8 cellular contexts compared by ENCODE assay signal in the genomic region with DNA sequence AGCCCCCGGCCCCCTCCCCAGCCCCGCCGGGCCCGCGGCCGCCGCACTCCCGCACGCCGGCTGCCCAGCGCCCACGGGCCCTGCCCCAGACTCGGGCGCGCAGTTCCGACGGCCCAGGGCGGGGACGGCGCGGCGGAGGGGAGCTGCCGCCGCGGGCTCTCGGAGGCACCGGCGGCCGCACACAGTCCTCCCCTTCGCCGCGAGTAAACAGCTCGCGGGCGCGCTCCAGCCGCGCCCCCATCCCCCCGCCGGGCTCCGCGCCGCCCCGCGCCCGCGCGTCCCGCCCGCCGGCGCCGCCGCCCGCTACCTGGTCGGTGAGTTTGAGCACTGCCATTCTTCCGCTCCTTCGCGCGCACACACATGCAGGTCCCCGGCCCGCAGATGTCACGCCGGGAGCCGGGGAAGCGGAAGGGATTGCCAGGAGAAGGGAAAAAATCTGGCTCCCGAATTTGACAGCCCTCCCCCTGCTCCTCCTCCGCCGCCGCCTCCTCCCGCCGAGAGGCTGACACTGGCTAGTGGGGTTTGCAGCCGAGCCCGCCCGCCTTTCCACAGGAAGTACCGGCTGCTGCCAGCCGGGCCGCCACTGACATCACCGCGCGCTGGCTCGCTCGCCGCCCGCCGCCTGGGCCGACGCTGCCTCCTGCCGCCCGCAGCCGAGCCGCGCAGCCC. TPM values are rescaled to one million over a fixed set of nuclear protein-coding genes. Genes with fewer than 3 reads are reported as not detected.
DNase-seq lines count a peak whose midpoint lies in the region; ATAC-seq lines count a peak whose summit lies in the region.

Gene ANKRD44, minus strand, starts transcription at position 510 of the 669 bp plus-strand sequence. Its CDS starts 176 bp downstream, at position 334.

- peak within 1 kb of the TSS; percentile 38 for H3K4me2 ChIP-seq in mesendoderm (ENCODE audit: low read length)

- no CpG with 5 or more reads among the region's 93 CpGs for WGBS in mesendoderm (ENCODE audit: extremely low coverage, insufficient coverage, low lambda C conversion rate)

- H4K8ac ChIP-seq in mesendoderm (ENCODE audit: low read depth, low read length): no peak within 1 kb of the TSS

- no peak within 1 kb of the TSS for H4K5ac ChIP-seq in mesendoderm (ENCODE audit: low read length)

- no peaks in the 10 kb centered on the region for H3K27me3 ChIP-seq in CD8-positive, alpha-beta memory T cell (ENCODE audit: insufficient read depth, low read length, poor library complexity, severe bottlenecking)
- H3K27me3 ChIP-seq in effector memory CD4-positive, alpha-beta T cell (replicated peaks; ENCODE audit: control insufficient read depth, insufficient read depth, low read length, poor library complexity, severe bottlenecking): no peaks in the 10 kb centered on the region
- H3K27me3 ChIP-seq in mesendoderm (ENCODE audit: insufficient read depth, low read length, poor library complexity): no peaks in the 10 kb centered on the region

- POLR2A ChIA-PET in CD8-positive, alpha-beta memory T cell (lab: Charles Lee): interaction anchor here (0.5 to 4.8 kb wide), 21 partner anchors 9 to 197 kb away, joined by 3 to 68 read pairs (median 6); partner anchors contain the start of gene SF3B1

- H3K27me3 Mint-ChIP-seq in CD8-positive, alpha-beta memory T cell: no peaks in the 10 kb centered on the region

- no peak within 1 kb of the TSS for H2AK5ac ChIP-seq in mesendoderm (ENCODE audit: low read length)

- peak within 1 kb of the TSS; percentile 75 for H3K56ac ChIP-seq in mesendoderm (ENCODE audit: low read length)

- H3K27ac Mint-ChIP-seq in CD8-positive, alpha-beta memory T cell: peak within 1 kb of the TSS; percentile 95 to 99 (median 96)

- ATAC-seq in GM19463 (IDR thresholded peaks at IDR 0.05; ENCODE audit: unreplicated experiment): peak; percentile 63

- no peaks in the 10 kb centered on the region for H3K79me1 ChIP-seq in mesendoderm (ENCODE audit: low read length)

- no peak within 1 kb of the TSS for H3K23ac ChIP-seq in mesendoderm (ENCODE audit: low read length)

- peak within 1 kb of the TSS; percentile 79 for H3K27ac ChIP-seq in CD8-positive, alpha-beta memory T cell (ENCODE audit: low read depth, low read length)
- peak within 1 kb of the TSS; percentile 91 for H3K27ac ChIP-seq in effector memory CD4-positive, alpha-beta T cell (ENCODE audit: insufficient read depth, low read length, poor library complexity, severe bottlenecking)
- no peak within 1 kb of the TSS for H3K27ac ChIP-seq in mesendoderm (ENCODE audit: low read depth, low read length)

- no peak within 1 kb of the TSS for H2BK120ac ChIP-seq in mesendoderm (ENCODE audit: low read depth, low read length)

- H3K4me1 Mint-ChIP-seq in CD8-positive, alpha-beta memory T cell: peaks cover 57 to 74% (median 68%) of the 10 kb centered on the region in 3 donors

- peak within 1 kb of the TSS; percentile 91 for H3K18ac ChIP-seq in mesendoderm (ENCODE audit: low read length)

- H3K4ac ChIP-seq in mesendoderm (ENCODE audit: low read depth, low read length): no peak within 1 kb of the TSS

- H3K9me3 ChIP-seq in CD8-positive, alpha-beta memory T cell (ENCODE audit: low read length): no peaks in the 10 kb centered on the region
- no peaks in the 10 kb centered on the region for H3K9me3 ChIP-seq in effector memory CD4-positive, alpha-beta T cell (ENCODE audit: control insufficient read depth, low read length)

- H3K4me3 ChIP-seq in CD8-positive, alpha-beta memory T cell (ENCODE audit: low read length): peak within 1 kb of the TSS; percentile 85
- peak within 1 kb of the TSS; percentile 93 for H3K4me3 ChIP-seq in effector memory CD4-positive, alpha-beta T cell (ENCODE audit: insufficient read depth, low read depth, low read length, poor library complexity, severe bottlenecking)
- peak within 1 kb of the TSS; percentile 24 for H3K4me3 ChIP-seq in mesendoderm (ENCODE audit: low read length)

- peak within 1 kb of the TSS; percentile 89 to 98 (median 96) for H3K4me3 Mint-ChIP-seq in CD8-positive, alpha-beta memory T cell

- no peaks in the 10 kb centered on the region for H3K79me2 ChIP-seq in mesendoderm (ENCODE audit: control insufficient read depth, insufficient read depth, low read length)

- DNase-seq in CD8-positive, alpha-beta memory T cell: peak; percentile 85 to 95 (median 92)
- peak; percentile 82 for DNase-seq in HPDE6-E6E7 (ENCODE audit: extremely low spot score)
- peak; percentile 82 to 93 for DNase-seq in NOMO-1 (lab: John Stamatoyannopoulos, UW; ENCODE audit: unreplicated experiment in 2 of 2)
- DNase-seq in activated CD8-positive, alpha-beta memory T cell treated with anti-CD3 and anti-CD28 coated beads for 4 hours (ENCODE audit: low read depth in 2 of 2): peak; percentile 74 to 78
- DNase-seq in effector memory CD4-positive, alpha-beta T cell: peak; percentile 84 to 87 (median 84)
- DNase-seq in mesendoderm: peak; percentile 91
- peak; percentile 72 for DNase-seq in stimulated activated CD8-positive, alpha-beta memory T cell treated with anti-CD3 and anti-CD28 coated beads, Interleukin-15, amount 100 ng/mL, for 1 hour (ENCODE audit: low read depth)

- H2BK15ac ChIP-seq in mesendoderm (replicated peaks; ENCODE audit: low read depth): no peak within 1 kb of the TSS

- peaks cover 51% of the 10 kb centered on the region for H3K4me1 ChIP-seq in CD8-positive, alpha-beta memory T cell (ENCODE audit: insufficient read depth, low read length)
- peaks cover 36% of the 10 kb centered on the region for H3K4me1 ChIP-seq in effector memory CD4-positive, alpha-beta T cell (ENCODE audit: control insufficient read depth, insufficient read depth, low read length, poor library complexity, severe bottlenecking)
- H3K4me1 ChIP-seq in mesendoderm (ENCODE audit: control insufficient read depth, low read depth, low read length): no peaks in the 10 kb centered on the region

- CTCF ChIA-PET in CD8-positive, alpha-beta memory T cell (lab: Charles Lee): interaction anchor here (0.7 to 6.4 kb wide), 22 partner anchors 10 to 197 kb away, joined by 3 to 80 read pairs (median 5); no protein-coding TSS in a partner anchor

- no peaks in the 10 kb centered on the region for H3K9me3 Mint-ChIP-seq in CD8-positive, alpha-beta memory T cell

- H3K36me3 Mint-ChIP-seq in CD8-positive, alpha-beta memory T cell: peaks cover 0 to 17% (median 0%) of the 10 kb centered on the region in 3 donors

- peak within 1 kb of the TSS; percentile 50 for H3K9ac ChIP-seq in mesendoderm (ENCODE audit: low read length)

- no peak within 1 kb of the TSS for H2BK5ac ChIP-seq in mesendoderm (ENCODE audit: low read length)

- H3K36me3 ChIP-seq in CD8-positive, alpha-beta memory T cell (ENCODE audit: insufficient read depth, low read length): no peaks in the 10 kb centered on the region
- H3K36me3 ChIP-seq in effector memory CD4-positive, alpha-beta T cell (ENCODE audit: control insufficient read depth, insufficient read depth, low read length): no peaks in the 10 kb centered on the region
- no peaks in the 10 kb centered on the region for H3K36me3 ChIP-seq in mesendoderm (ENCODE audit: control insufficient read depth, insufficient read depth, low read length)

RNA-seq across cellular contexts. Expression of gene ANKRD44, which starts in this region (rescaled TPM):
- total RNA-seq in CD8-positive, alpha-beta memory T cell: 100 to 1,000 TPM; 142 to 150 TPM
- polyA plus RNA-seq in CD8-positive, alpha-beta memory T cell: 90.1 TPM
- polyA plus RNA-seq in mesendoderm (2013, experiment 1 of 2): 0.53 TPM
- 1.1 TPM for polyA plus RNA-seq in mesendoderm (2013, experiment 2 of 2)

Comparison
In these comparisons a context has a peak if more than half of its experiments do, and no peak if none do; other contexts are left out.
1. H3K4me3 ChIP-seq: peak in every context shown above with its lines; median percentile 93 in effector memory CD4-positive, alpha-beta T cell; 85 in CD8-positive, alpha-beta memory T cell; 24 in mesendoderm.